8 cellular contexts compared by ENCODE assay signal in the genomic region with DNA sequence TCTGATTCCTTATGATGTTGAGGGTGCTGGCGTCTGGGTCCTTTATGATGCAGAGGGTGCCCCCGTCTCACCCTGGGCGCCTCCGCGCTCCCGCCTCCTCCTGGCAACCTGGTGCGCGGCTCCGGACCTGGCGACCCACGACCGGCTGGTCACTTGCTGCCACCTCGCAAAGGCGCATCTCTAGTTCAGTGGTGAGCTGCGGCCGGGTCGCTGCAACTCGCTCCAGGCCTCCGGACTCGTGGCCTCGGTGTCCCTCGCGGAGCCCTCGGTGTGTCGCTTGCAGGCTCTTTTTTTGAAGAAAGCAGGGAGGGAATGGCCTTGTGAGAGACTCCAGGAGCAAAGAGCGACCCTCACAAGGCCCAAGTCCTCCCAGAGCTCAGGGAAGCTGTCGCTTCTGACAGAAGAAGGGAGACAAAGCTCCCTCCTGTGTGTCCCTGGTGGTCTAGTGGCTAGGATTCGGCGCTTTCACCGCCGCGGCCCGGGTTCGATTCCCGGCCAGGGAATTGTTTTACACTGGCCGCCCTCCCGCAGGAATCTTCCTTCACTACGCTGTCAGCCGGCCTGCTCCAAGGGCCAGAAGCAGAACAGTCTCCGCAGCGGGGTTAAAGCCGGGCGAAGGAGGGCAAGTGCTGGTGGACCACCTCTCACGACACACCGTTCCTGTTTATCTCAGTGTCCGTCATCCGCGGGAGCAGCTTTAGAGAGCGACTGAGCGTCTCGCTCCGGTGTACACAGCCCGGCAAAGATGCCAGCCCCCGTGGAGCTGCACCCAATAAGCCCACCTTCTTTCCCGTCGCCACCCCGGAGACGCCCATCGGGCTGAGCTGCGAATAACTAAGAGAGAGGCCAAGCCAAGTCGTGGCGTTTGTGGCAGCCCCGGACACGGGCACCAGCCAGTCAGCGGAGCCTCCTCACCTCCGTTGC. TPM values are rescaled to one million over a fixed set of nuclear protein-coding genes. Genes with fewer than 3 reads are reported as not detected.
DNase-seq lines count a peak whose midpoint lies in the region; ATAC-seq and TF ChIP-seq lines count a peak whose summit lies in the region.
"Not testable (repeated sequence)": the region's sequence is repeated elsewhere in the genome, so short reads cannot be mapped to it uniquely, and the experiment has no call there.

No MANE protein-coding gene starts in this region.

- DNase-seq in DMS53 (lab: John Stamatoyannopoulos, UW) (peak; percentile 88), Karpas-422 (peak; percentile 31), cerebellar cortex (ENCODE audit: low spot score) (peak; percentile 88), globus pallidus (ENCODE audit: low spot score) (peak; percentile 77), right lobe of liver (peak in 2 of 3 donors; percentile 62 to 63), retina (peak; percentile 90), stromal cell of bone marrow (ENCODE audit: low read depth) (peak; percentile 18)
- peak; percentile 61 for DNase-seq in activated CD8-positive, alpha-beta T cell treated with anti-CD3 and anti-CD28 coated beads for 36 hours

- H3K36me3 ChIP-seq in Karpas-422 (ENCODE audit: insufficient read depth, low read length); right lobe of liver: not testable (repeated sequence)

- not testable (repeated sequence) for H3K4me1 ChIP-seq in Karpas-422 (ENCODE audit: low read length); right lobe of liver

- POLR2A ChIA-PET in activated CD8-positive, alpha-beta T cell treated with anti-CD3 and anti-CD28 coated beads for 36 hours (lab: Charles Lee): not testable (repeated sequence)

- H3K27ac Mint-ChIP-seq in activated CD8-positive, alpha-beta T cell treated with anti-CD3 and anti-CD28 coated beads for 36 hours: not testable (repeated sequence)

- peaks cover 16% of the 10 kb centered on the region for H3K27me3 Mint-ChIP-seq in activated CD8-positive, alpha-beta T cell treated with anti-CD3 and anti-CD28 coated beads for 36 hours

- not testable (repeated sequence) for H2AFZ ChIP-seq in Karpas-422 (ENCODE audit: low read length)

- H3K79me2 ChIP-seq in Karpas-422 (ENCODE audit: low read length): not testable (repeated sequence)

- H3K36me3 Mint-ChIP-seq in activated CD8-positive, alpha-beta T cell treated with anti-CD3 and anti-CD28 coated beads for 36 hours (ENCODE audit: low read depth): not testable (repeated sequence)

- not testable (repeated sequence) for H3K9me3 ChIP-seq in Karpas-422 (ENCODE audit: low read length); right lobe of liver

- H4K20me1 ChIP-seq in Karpas-422 (ENCODE audit: insufficient read depth, low read depth, low read length): not testable (repeated sequence)

- H3K4me2 ChIP-seq in Karpas-422 (ENCODE audit: low read depth, low read length, poor library complexity, severe bottlenecking): not testable (repeated sequence)

- H3K9ac ChIP-seq in Karpas-422 (ENCODE audit: low read length): not testable (repeated sequence)

- intact Hi-C loops in activated CD8-positive, alpha-beta T cell treated with anti-CD3 and anti-CD28 coated beads for 36 hours (cut with micrococcal nuclease); right lobe of liver (cut with DNase I): not testable (repeated sequence)

- H3K9me3 Mint-ChIP-seq in activated CD8-positive, alpha-beta T cell treated with anti-CD3 and anti-CD28 coated beads for 36 hours: not testable (repeated sequence)

- not testable (repeated sequence) for H3K27me3 ChIP-seq in Karpas-422 (ENCODE audit: low read length); right lobe of liver

- CTCF ChIA-PET in activated CD8-positive, alpha-beta T cell treated with anti-CD3 and anti-CD28 coated beads for 36 hours (lab: Charles Lee): not testable (repeated sequence)

- peak; percentile 87 for ATAC-seq in activated CD8-positive, alpha-beta T cell treated with anti-CD3 and anti-CD28 coated beads for 36 hours
- ATAC-seq in right lobe of liver: peak; percentile 56 to 72 (median 68)

- 28% methylated on average over 44 of the region's 66 CpGs for WGBS in right lobe of liver (ENCODE audit: insufficient coverage, low coverage, low lambda C conversion rate, missing lambda C conversion rate)

- not testable (repeated sequence) for H3K9me2 ChIP-seq in Karpas-422 (replicated peaks; ENCODE audit: insufficient read depth, low read length)

- not testable (repeated sequence) for H3K4me3 ChIP-seq in Karpas-422 (ENCODE audit: low read length)
- peak overlapping the region in 2 of 3 donors; percentile 28 to 35 for H3K4me3 ChIP-seq in right lobe of liver

- H3K4me3 Mint-ChIP-seq in activated CD8-positive, alpha-beta T cell treated with anti-CD3 and anti-CD28 coated beads for 36 hours: peak overlapping the region; percentile 57

- not testable (repeated sequence) for H3K27ac ChIP-seq in Karpas-422 (ENCODE audit: low read length); right lobe of liver

- not testable (repeated sequence) for H3K4me1 Mint-ChIP-seq in activated CD8-positive, alpha-beta T cell treated with anti-CD3 and anti-CD28 coated beads for 36 hours (ENCODE audit: low read depth)

- not testable (repeated sequence) for TF ChIP-seq POLR2A in right lobe of liver (IDR thresholded peaks at IDR 0.05)

- not testable (repeated sequence) for TF ChIP-seq CTCF in activated CD8-positive, alpha-beta T cell treated with anti-CD3 and anti-CD28 coated beads for 36 hours (IDR thresholded peaks at IDR 0.05); right lobe of liver (IDR thresholded peaks at IDR 0.05)

RNA-seq across cellular contexts. Expression of a gene that starts 23.4 kb away (rescaled TPM):
- total RNA-seq in Karpas-422 (2014; rRNA removed; shearing (Covaris generic); ENCODE audit: low replicate concordance): under 0.01 TPM in 2 replicates
- 1,000 to 10,000 TPM in 1 of 2 experiments, 100 to 1,000 TPM in 1; 820 to 1,043 TPM for total RNA-seq in activated CD8-positive, alpha-beta T cell treated with anti-CD3 and anti-CD28 coated beads for 36 hours
- total RNA-seq in right lobe of liver: 1,000 to 10,000 TPM in 3 of 6 experiments, 100 to 1,000 TPM in 1, under 1 TPM in 2; under 0.01 to 3,377 (median 977) TPM

RNA-seq across cellular contexts. Expression of a gene that starts 49.3 kb away (rescaled TPM):
- 12.1 and 29.1 TPM in 2 replicates for total RNA-seq in Karpas-422 (2014; rRNA removed; shearing (Covaris generic); ENCODE audit: low replicate concordance)
- total RNA-seq in activated CD8-positive, alpha-beta T cell treated with anti-CD3 and anti-CD28 coated beads for 36 hours: 10 to 100 TPM; 27.7 to 28.5 TPM
- 10 to 100 TPM in 3 of 6 experiments, 1 to 10 TPM in 3; 6.5 to 12.7 (median 9.4) TPM for total RNA-seq in right lobe of liver

Comparison
In these comparisons a context has a peak if more than half of its experiments do, and no peak if none do; other contexts are left out.
1. DNase-seq: peak in every context shown above with its lines; median percentile 90 in retina; 88 in DMS53; 88 in cerebellar cortex; 77 in globus pallidus; 62 in right lobe of liver; 61 in activated CD8-positive, alpha-beta T cell treated with anti-CD3 and anti-CD28 coated beads for 36 hours; 31 in Karpas-422; 18 in stromal cell of bone marrow.